Comparison of ENCODE assay signal across 16 cellular contexts in genomic region chr10:22607261-22607660, GRCh38.
DNase-seq lines count a peak whose midpoint lies in the region; ATAC-seq, FAIRE-seq and TF ChIP-seq lines count a peak whose summit lies in the region.
"Had no signal": no experiment of that assay in that cellular context is flagged by ENCODE, and none has a peak within 500 bp of the region (broad histone marks: within the 10 kb centered on the region; RNA-seq: fewer than 3 reads in every experiment).

No MANE protein-coding gene starts in this region.

- POLR2A ChIA-PET in activated CD4-positive, alpha-beta memory T cell treated with anti-CD3 and anti-CD28 coated beads for 36 hours (lab: Charles Lee), result no interaction called here

- peak; percentile 80 for FAIRE-seq in GM12891 (lab: Jason Lieb, UNC)
- FAIRE-seq: G401.6, H54 had no signal

- H3K4me3 Mint-ChIP-seq in CD4-positive, CD25-positive, alpha-beta regulatory T cell, result peak overlapping the region; percentile 59 to 63 (median 62)
- H3K4me3 Mint-ChIP-seq in activated CD4-positive, alpha-beta memory T cell treated with anti-CD3 and anti-CD28 coated beads for 36 hours, result no peak overlapping the region
- H3K4me3 Mint-ChIP-seq in memory B cell, result peak overlapping the region; percentile 37

- H3K4me1 Mint-ChIP-seq in CD4-positive, CD25-positive, alpha-beta regulatory T cell, result peaks cover 40 to 94% (median 78%) of the 10 kb centered on the region in 4 donors
- H3K4me1 Mint-ChIP-seq in activated CD4-positive, alpha-beta memory T cell treated with anti-CD3 and anti-CD28 coated beads for 36 hours (ENCODE audit: low read depth), result peaks cover 71% of the 10 kb centered on the region
- peaks cover 58% of the 10 kb centered on the region for H3K4me1 Mint-ChIP-seq in memory B cell

- H3K36me3 Mint-ChIP-seq in CD4-positive, CD25-positive, alpha-beta regulatory T cell, result peaks cover 41% of the 10 kb centered on the region
- H3K36me3 Mint-ChIP-seq in activated CD4-positive, alpha-beta memory T cell treated with anti-CD3 and anti-CD28 coated beads for 36 hours, result peaks cover 43% of the 10 kb centered on the region
- H3K36me3 Mint-ChIP-seq in memory B cell, result peaks cover 23% of the 10 kb centered on the region

- no peaks in the 10 kb centered on the region for H3K27me3 ChIP-seq in CD4-positive, CD25-positive, alpha-beta regulatory T cell (ENCODE audit: control insufficient read depth, insufficient read depth, low read length)
- H3K27me3 ChIP-seq: colonic mucosa, esophagus muscularis mucosa, heart right ventricle had no signal

- H3K4me3 ChIP-seq in CD4-positive, CD25-positive, alpha-beta regulatory T cell (ENCODE audit: low read depth, low read length), result peak overlapping the region; percentile 53
- H3K4me3 ChIP-seq: colonic mucosa, esophagus muscularis mucosa, heart right ventricle had no signal

- H3K27ac Mint-ChIP-seq in CD4-positive, CD25-positive, alpha-beta regulatory T cell, result peak overlapping the region; percentile 76 to 90 (median 90)
- peak overlapping the region; percentile 64 for H3K27ac Mint-ChIP-seq in activated CD4-positive, alpha-beta memory T cell treated with anti-CD3 and anti-CD28 coated beads for 36 hours
- peak overlapping the region; percentile 91 for H3K27ac Mint-ChIP-seq in memory B cell

- no peak for ATAC-seq in CD4-positive, CD25-positive, alpha-beta regulatory T cell (ENCODE audit: low read depth in 2 of 2)
- no peak for ATAC-seq in memory B cell (ENCODE audit: low read depth)

- peaks cover 91% of the 10 kb centered on the region for H3K4me1 ChIP-seq in CD4-positive, CD25-positive, alpha-beta regulatory T cell (ENCODE audit: control insufficient read depth, insufficient read depth, low read length, poor library complexity, severe bottlenecking)

- H3K9me3 ChIP-seq in CD4-positive, CD25-positive, alpha-beta regulatory T cell (ENCODE audit: control insufficient read depth in 2 of 2, low read length in 2 of 2), result no peaks in the 10 kb centered on the region
- H3K9me3 ChIP-seq: colonic mucosa, esophagus muscularis mucosa, heart right ventricle had no signal

- H3K9me3 Mint-ChIP-seq in CD4-positive, CD25-positive, alpha-beta regulatory T cell, result peaks cover 0 to 3% (median 0%) of the 10 kb centered on the region in 7 donors
- no peaks in the 10 kb centered on the region for H3K9me3 Mint-ChIP-seq in activated CD4-positive, alpha-beta memory T cell treated with anti-CD3 and anti-CD28 coated beads for 36 hours
- peaks cover 5% of the 10 kb centered on the region for H3K9me3 Mint-ChIP-seq in memory B cell

- no peak for DNase-seq in CD4-positive, CD25-positive, alpha-beta regulatory T cell
- DNase-seq in GM12891 (ENCODE audit: insufficient read length, low spot score) (no peak), memory B cell (ENCODE audit: low spot score in 2 of 2) (no peak), hippocampal formation (lab: John Stamatoyannopoulos, UW) (no peak), DMS153 treated with DMSO at 0.1 percent for 48 hours (lab: John Stamatoyannopoulos, UW; ENCODE audit: unreplicated experiment) (no peak), NCI-H345 (lab: John Stamatoyannopoulos, UW) (no peak), KG1 (lab: John Stamatoyannopoulos, UW) (no peak)
- no peak for DNase-seq in activated CD4-positive, alpha-beta memory T cell treated with anti-CD3 and anti-CD28 coated beads for 36 hours
- DNase-seq: colonic mucosa, heart right ventricle, NCI-H2029 treated with DMSO at 0.1 percent for 48 hours, NCI-H526 treated with DMSO at 0.1 percent for 48 hours had no signal

- intact Hi-C loops in activated CD4-positive, alpha-beta memory T cell treated with anti-CD3 and anti-CD28 coated beads for 36 hours (cut with micrococcal nuclease), result no loop called here

- H3K27ac ChIP-seq in CD4-positive, CD25-positive, alpha-beta regulatory T cell (ENCODE audit: insufficient read depth, low read length, poor library complexity, severe bottlenecking), result peak overlapping the region; percentile 69
- H3K27ac ChIP-seq: C4-2B had no signal

- H3K36me3 ChIP-seq in CD4-positive, CD25-positive, alpha-beta regulatory T cell (ENCODE audit: control insufficient read depth, insufficient read depth, low read length), result peaks cover 35% of the 10 kb centered on the region
- H3K36me3 ChIP-seq: colonic mucosa had no signal

- CTCF ChIA-PET in activated CD4-positive, alpha-beta memory T cell treated with anti-CD3 and anti-CD28 coated beads for 36 hours (lab: Charles Lee), result no interaction called here

- no peak for TF ChIP-seq POLR2A in GM12891 (IDR thresholded peaks at IDR 0.05; ENCODE audit: low read depth, low read length)

- H3K27me3 Mint-ChIP-seq in CD4-positive, CD25-positive, alpha-beta regulatory T cell, result no peaks in the 10 kb centered on the region
- no peaks in the 10 kb centered on the region for H3K27me3 Mint-ChIP-seq in activated CD4-positive, alpha-beta memory T cell treated with anti-CD3 and anti-CD28 coated beads for 36 hours
- H3K27me3 Mint-ChIP-seq in memory B cell, result no peaks in the 10 kb centered on the region

TF ChIP-seq in GM12891, 5 proteins besides CTCF, POLR2A, EP300 and RAD21:
- TF ChIP-seq POU2F2 (IDR thresholded peaks at IDR 0.05; ENCODE audit: low read depth, low read length), result no peak
- no peak for TF ChIP-seq POLR2AphosphoS5 (IDR thresholded peaks at IDR 0.05; ENCODE audit: low read depth, low read length)
- TF ChIP-seq PAX5 (IDR thresholded peaks at IDR 0.05; ENCODE audit: insufficient read depth, low read length, severe bottlenecking), result no peak
- TF ChIP-seq SPI1 (IDR thresholded peaks at IDR 0.05; ENCODE audit: low read depth, low read length), result no peak
- no peak for TF ChIP-seq TAF1 (IDR thresholded peaks at IDR 0.05; ENCODE audit: low read depth, low read length)
